In the genomic region with DNA sequence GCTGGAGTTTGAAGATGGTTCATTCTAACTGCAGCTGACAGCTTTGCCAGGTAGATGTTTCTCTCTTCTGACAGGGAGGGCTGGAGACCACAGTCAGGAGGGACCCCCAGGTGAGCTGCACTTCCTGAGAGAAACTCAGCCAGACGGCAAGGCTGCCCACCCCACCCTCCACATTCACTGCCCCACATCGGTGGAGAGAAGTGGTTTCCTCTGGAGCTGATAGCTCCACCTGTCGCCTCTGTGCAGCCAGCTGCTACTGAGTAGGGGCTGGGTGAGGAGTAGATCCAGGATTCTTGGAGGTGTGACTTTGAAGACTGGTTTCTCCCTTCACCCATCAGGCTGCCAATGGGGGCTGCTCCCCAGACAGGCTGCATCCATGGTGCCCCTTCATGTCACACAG, we compare ENCODE assay signal across 14 cellular contexts.
DNase-seq lines count a peak whose midpoint lies in the region; ATAC-seq and TF ChIP-seq lines count a peak whose summit lies in the region.
"Had no signal": no experiment of that assay in that cellular context is flagged by ENCODE, and none has a peak within 500 bp of the region (broad histone marks: within the 10 kb centered on the region; RNA-seq: fewer than 3 reads in every experiment).

No MANE protein-coding gene starts in this region.

- H3K36me3 ChIP-seq in HEK293 (ENCODE audit: control insufficient read depth in 2 of 2, insufficient read depth in 1 of 2, low read length in 2 of 2): no peaks in the 10 kb centered on the region
- no peaks in the 10 kb centered on the region for H3K36me3 ChIP-seq in gastroesophageal sphincter

- 69 to 75% methylated on average over 1 to 2 of the region's 3 CpGs for WGBS in gastroesophageal sphincter (ENCODE audit: low coverage in 1 of 2), 2 donors

- no peaks in the 10 kb centered on the region for H3K9me3 ChIP-seq in HEK293 (ENCODE audit: control insufficient read depth, insufficient read depth, low read depth, low read length)
- H3K9me3 ChIP-seq in gastroesophageal sphincter: no peaks in the 10 kb centered on the region

- no peak for ATAC-seq in gastroesophageal sphincter
- no peak for ATAC-seq in HG02588 (IDR thresholded peaks at IDR 0.05; ENCODE audit: unreplicated experiment)
- ATAC-seq: CD8-positive, alpha-beta T cell had no signal

- H3K4me1 ChIP-seq in HEK293 (ENCODE audit: control insufficient read depth, insufficient read depth, low read length) (no peaks in the 10 kb centered on the region), gastroesophageal sphincter (peaks cover 6 to 20% (median 9%) of the 10 kb centered on the region in 3 donors)

- peak; percentile 25 for DNase-seq in NCI-H146 (lab: John Stamatoyannopoulos, UW)
- no peak for DNase-seq in NCI-H146 treated with DMSO at 0.1 percent for 48 hours (lab: John Stamatoyannopoulos, UW; ENCODE audit: unreplicated experiment)
- peak; percentile 26 for DNase-seq in NCI-H82 (lab: John Stamatoyannopoulos, UW)
- no peak for DNase-seq in NCI-H82 treated with DMSO at 0.1 percent for 48 hours (lab: John Stamatoyannopoulos, UW; ENCODE audit: unreplicated experiment)
- DNase-seq in posterior vena cava (ENCODE audit: low spot score): peak; percentile 68
- DNase-seq: CD8-positive, alpha-beta T cell; COR-L47; DMS53; GF-D8; HCEC 1CT had no signal

- TF ChIP-seq CTCF in HEK293 (tag by site-specific recombination; IDR thresholded peaks at IDR 0.05): no peak
- no peak for TF ChIP-seq CTCF in gastroesophageal sphincter (IDR thresholded peaks at IDR 0.05)

- TF ChIP-seq EP300 in gastroesophageal sphincter (IDR thresholded peaks at IDR 0.05): no peak

- POLR2A ChIA-PET in HEK293 (lab: Yijun Ruan, JAX): no interaction called here

- H3K4me3 ChIP-seq in HEK293 (ENCODE audit: low read depth, low read length) (no peak overlapping the region), gastroesophageal sphincter (no peak overlapping the region)

- H3K27ac ChIP-seq in HEK293 (ENCODE audit: extremely low read depth, low read depth, low read length) (no peak overlapping the region), gastroesophageal sphincter (no peak overlapping the region)
- H3K27ac ChIP-seq: 22Rv1 had no signal

- intact Hi-C loops in posterior vena cava (cut with DNase I): no loop called here

- CTCF ChIA-PET in HEK293 (lab: Yijun Ruan, JAX): interaction anchor here (1.2 kb wide), 1 partner anchor 22 kb away, joined by 3 read pairs; no protein-coding TSS in a partner anchor

- TF ChIP-seq POLR2A in gastroesophageal sphincter (IDR thresholded peaks at IDR 0.05): no peak

- H3K27me3 ChIP-seq in gastroesophageal sphincter: no peaks in the 10 kb centered on the region

TF ChIP-seq in HEK293, 187 proteins besides CTCF, POLR2A, EP300 and RAD21:
- TF ChIP-seq, protein P1, sequence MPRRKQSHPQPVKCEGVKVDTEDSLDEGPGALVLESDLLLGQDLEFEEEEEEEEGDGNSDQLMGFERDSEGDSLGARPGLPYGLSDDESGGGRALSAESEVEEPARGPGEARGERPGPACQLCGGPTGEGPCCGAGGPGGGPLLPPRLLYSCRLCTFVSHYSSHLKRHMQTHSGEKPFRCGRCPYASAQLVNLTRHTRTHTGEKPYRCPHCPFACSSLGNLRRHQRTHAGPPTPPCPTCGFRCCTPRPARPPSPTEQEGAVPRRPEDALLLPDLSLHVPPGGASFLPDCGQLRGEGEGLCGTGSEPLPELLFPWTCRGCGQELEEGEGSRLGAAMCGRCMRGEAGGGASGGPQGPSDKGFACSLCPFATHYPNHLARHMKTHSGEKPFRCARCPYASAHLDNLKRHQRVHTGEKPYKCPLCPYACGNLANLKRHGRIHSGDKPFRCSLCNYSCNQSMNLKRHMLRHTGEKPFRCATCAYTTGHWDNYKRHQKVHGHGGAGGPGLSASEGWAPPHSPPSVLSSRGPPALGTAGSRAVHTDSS (tag by site-specific recombination; IDR thresholded peaks at IDR 0.05): no peak
- TF ChIP-seq, protein P2, sequence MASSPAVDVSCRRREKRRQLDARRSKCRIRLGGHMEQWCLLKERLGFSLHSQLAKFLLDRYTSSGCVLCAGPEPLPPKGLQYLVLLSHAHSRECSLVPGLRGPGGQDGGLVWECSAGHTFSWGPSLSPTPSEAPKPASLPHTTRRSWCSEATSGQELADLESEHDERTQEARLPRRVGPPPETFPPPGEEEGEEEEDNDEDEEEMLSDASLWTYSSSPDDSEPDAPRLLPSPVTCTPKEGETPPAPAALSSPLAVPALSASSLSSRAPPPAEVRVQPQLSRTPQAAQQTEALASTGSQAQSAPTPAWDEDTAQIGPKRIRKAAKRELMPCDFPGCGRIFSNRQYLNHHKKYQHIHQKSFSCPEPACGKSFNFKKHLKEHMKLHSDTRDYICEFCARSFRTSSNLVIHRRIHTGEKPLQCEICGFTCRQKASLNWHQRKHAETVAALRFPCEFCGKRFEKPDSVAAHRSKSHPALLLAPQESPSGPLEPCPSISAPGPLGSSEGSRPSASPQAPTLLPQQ (tag by site-specific recombination; IDR thresholded peaks at IDR 0.05): no peak
- TF ChIP-seq ZNF76 (tag by site-specific recombination; IDR thresholded peaks at IDR 0.05; ENCODE audit: borderline replicate concordance, low read depth) (no peak), MZF1 (tag by site-specific recombination; IDR thresholded peaks at IDR 0.05; ENCODE audit: borderline replicate concordance) (no peak), SCRT2 (tag by site-specific recombination; IDR thresholded peaks at IDR 0.05) (peak; percentile 82), ZNF571 (tag by site-specific recombination; IDR thresholded peaks at IDR 0.05) (no peak), ZNF341 (tag by site-specific recombination; IDR thresholded peaks at IDR 0.05; ENCODE audit: low read depth) (no peak), SCRT1 (tag by site-specific recombination; IDR thresholded peaks at IDR 0.05; ENCODE audit: borderline replicate concordance) (0 out of 2 replicates have a peak, but pooled peaks have one; percentile 44), HIC1 (tag by site-specific recombination; IDR thresholded peaks at IDR 0.05) (no peak), ZFHX2 (tag by site-specific recombination; conservative IDR thresholded peaks at IDR 0.05) (no peak), ZSCAN30 (tag by site-specific recombination; IDR thresholded peaks at IDR 0.05) (no peak), ZNF670 (tag by site-specific recombination; IDR thresholded peaks at IDR 0.05; ENCODE audit: low read depth) (no peak)
- TF ChIP-seq, protein P3, sequence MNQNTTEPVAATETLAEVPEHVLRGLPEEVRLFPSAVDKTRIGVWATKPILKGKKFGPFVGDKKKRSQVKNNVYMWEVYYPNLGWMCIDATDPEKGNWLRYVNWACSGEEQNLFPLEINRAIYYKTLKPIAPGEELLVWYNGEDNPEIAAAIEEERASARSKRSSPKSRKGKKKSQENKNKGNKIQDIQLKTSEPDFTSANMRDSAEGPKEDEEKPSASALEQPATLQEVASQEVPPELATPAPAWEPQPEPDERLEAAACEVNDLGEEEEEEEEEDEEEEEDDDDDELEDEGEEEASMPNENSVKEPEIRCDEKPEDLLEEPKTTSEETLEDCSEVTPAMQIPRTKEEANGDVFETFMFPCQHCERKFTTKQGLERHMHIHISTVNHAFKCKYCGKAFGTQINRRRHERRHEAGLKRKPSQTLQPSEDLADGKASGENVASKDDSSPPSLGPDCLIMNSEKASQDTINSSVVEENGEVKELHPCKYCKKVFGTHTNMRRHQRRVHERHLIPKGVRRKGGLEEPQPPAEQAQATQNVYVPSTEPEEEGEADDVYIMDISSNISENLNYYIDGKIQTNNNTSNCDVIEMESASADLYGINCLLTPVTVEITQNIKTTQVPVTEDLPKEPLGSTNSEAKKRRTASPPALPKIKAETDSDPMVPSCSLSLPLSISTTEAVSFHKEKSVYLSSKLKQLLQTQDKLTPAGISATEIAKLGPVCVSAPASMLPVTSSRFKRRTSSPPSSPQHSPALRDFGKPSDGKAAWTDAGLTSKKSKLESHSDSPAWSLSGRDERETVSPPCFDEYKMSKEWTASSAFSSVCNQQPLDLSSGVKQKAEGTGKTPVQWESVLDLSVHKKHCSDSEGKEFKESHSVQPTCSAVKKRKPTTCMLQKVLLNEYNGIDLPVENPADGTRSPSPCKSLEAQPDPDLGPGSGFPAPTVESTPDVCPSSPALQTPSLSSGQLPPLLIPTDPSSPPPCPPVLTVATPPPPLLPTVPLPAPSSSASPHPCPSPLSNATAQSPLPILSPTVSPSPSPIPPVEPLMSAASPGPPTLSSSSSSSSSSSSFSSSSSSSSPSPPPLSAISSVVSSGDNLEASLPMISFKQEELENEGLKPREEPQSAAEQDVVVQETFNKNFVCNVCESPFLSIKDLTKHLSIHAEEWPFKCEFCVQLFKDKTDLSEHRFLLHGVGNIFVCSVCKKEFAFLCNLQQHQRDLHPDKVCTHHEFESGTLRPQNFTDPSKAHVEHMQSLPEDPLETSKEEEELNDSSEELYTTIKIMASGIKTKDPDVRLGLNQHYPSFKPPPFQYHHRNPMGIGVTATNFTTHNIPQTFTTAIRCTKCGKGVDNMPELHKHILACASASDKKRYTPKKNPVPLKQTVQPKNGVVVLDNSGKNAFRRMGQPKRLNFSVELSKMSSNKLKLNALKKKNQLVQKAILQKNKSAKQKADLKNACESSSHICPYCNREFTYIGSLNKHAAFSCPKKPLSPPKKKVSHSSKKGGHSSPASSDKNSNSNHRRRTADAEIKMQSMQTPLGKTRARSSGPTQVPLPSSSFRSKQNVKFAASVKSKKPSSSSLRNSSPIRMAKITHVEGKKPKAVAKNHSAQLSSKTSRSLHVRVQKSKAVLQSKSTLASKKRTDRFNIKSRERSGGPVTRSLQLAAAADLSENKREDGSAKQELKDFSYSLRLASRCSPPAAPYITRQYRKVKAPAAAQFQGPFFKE (tag by site-specific recombination; IDR thresholded peaks at IDR 0.05; ENCODE audit: borderline replicate concordance): no peak

Comparison
In these comparisons a context has a peak if more than half of its experiments do, and no peak if none do; other contexts are left out.
1. DNase-seq: peak in NCI-H146 (single experiment), NCI-H82 (single experiment) and posterior vena cava (single experiment); none in NCI-H146 treated with DMSO at 0.1 percent for 48 hours (single experiment) and NCI-H82 treated with DMSO at 0.1 percent for 48 hours (single experiment).